In the genomic region with DNA sequence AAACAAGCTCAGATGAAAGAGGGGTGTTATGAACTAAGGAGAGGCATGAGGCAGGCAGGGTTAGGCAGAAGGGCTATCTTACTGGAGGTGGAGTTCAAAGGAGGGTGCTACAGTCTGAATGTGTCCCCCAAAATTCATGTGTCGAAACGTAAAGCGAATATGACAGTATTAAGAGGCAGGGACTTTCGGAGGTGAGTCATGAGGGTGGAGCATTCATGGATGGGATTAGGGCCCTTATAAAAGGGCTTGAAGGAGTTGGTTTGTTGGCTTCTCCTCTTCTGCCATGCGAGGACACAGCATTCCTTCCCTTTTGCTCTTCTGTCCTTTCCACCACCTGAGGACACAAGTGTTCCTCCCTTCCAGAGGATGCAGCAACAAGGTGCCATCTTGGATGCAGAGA, we compare ENCODE assay signal across 27 cellular contexts. TPM values are rescaled to one million over a fixed set of nuclear protein-coding genes. Genes with fewer than 3 reads are reported as not detected.
"Had no signal": no experiment of that assay in that cellular context is flagged by ENCODE, and none has a peak within 500 bp of the region (broad histone marks: within the 10 kb centered on the region; RNA-seq: fewer than 3 reads in every experiment).

No MANE protein-coding gene starts in this region.

- H3K4me1 ChIP-seq: body of pancreas, colonic mucosa, pancreas, prostate gland, stomach, thyroid gland, upper lobe of right lung had no signal

- ATAC-seq: activated naive CD4-positive, alpha-beta T cell treated with anti-CD3 and anti-CD28 coated beads, Interleukin-2, amount 50 U/mL, for 72 hours; activated T-cell treated with anti-CD3 and anti-CD28 coated beads, Interleukin-2, amount 50 U/mL, for 72 hours; body of pancreas; heart left ventricle; naive thymus-derived CD4-positive, alpha-beta T cell; pancreas; sciatic nerve; stimulated activated naive B cell treated with anti-CD40 and anti-IgM and Interleukin-4, amounts not matched to agents 10 μg/mL and 1 μg/mL and 100 μg/mL, for 72 hours; upper lobe of right lung had no signal

- H3K4me3 ChIP-seq: body of pancreas, cardiac muscle cell, colonic mucosa, dorsolateral prefrontal cortex, heart left ventricle, pancreas, prostate gland, smooth muscle cell, stomach, thyroid gland, upper lobe of right lung had no signal

- H3K36me3 ChIP-seq: cardiac muscle cell, colonic mucosa, heart left ventricle, pancreas, prostate gland, stomach, thyroid gland, upper lobe of right lung had no signal

- DNase-seq: activated B cell treated with CpG ODN at 0.5 μM for 24 hours; activated CD4-positive, alpha-beta T cell treated with anti-CD3 and anti-CD28 coated beads, Interleukin-2, amount 50 U/mL, for 4 hours; activated naive CD4-positive, alpha-beta T cell; activated T-cell treated with anti-CD3 and anti-CD28 coated beads for 4 hours; activated T-cell treated with anti-CD3 and anti-CD28 coated beads, Interleukin-2, amount 50 U/mL, for 72 hours; body of pancreas; cerebellar nuclear complex; colonic mucosa; dorsolateral prefrontal cortex; effector memory CD4-positive, alpha-beta T cell; heart left ventricle; immature natural killer cell; midbrain; naive thymus-derived CD4-positive, alpha-beta T cell; nucleus accumbens; pancreas; retina; stimulated activated CD4-positive, alpha-beta T cell treated with anti-CD3 and anti-CD28 coated beads, Interleukin-1b, Interleukin-23, amount 100 ng/mL, for 48 hours; stimulated activated naive B cell treated with anti-CD40 and anti-IgM and Interleukin-4, amounts not matched to agents 10 μg/mL and 1 μg/mL and 100 μg/mL, for 72 hours; stomach; thyroid gland; upper lobe of right lung had no signal

- H3K9me3 ChIP-seq: body of pancreas, colonic mucosa, heart left ventricle, pancreas, prostate gland, thyroid gland, upper lobe of right lung had no signal

- H3K27me3 ChIP-seq: body of pancreas, cardiac muscle cell, colonic mucosa, heart left ventricle, pancreas, stomach, thyroid gland, upper lobe of right lung had no signal

- H3K27ac ChIP-seq: body of pancreas, cardiac muscle cell, colonic mucosa, dorsolateral prefrontal cortex, heart left ventricle, pancreas, prostate gland, stomach, thyroid gland, upper lobe of right lung had no signal

RNA-seq across cellular contexts. Expression of a gene that starts 22.9 kb away (rescaled TPM):
- total RNA-seq: activated B cell treated with CpG ODN at 0.5 μM for 24 hours, body of pancreas had no signal
- polyA plus RNA-seq: immature natural killer cell; naive thymus-derived CD4-positive, alpha-beta T cell had no signal
